In genomic region chr3:111484666-111485065, GRCh38 we compare ENCODE assay signal across 16 cellular contexts. TPM values are rescaled to one million over a fixed set of nuclear protein-coding genes. Genes with fewer than 3 reads are reported as not detected.
DNase-seq lines count a peak whose midpoint lies in the region; ATAC-seq and TF ChIP-seq lines count a peak whose summit lies in the region.
"Had no signal": no experiment of that assay in that cellular context is flagged by ENCODE, and none has a peak within 500 bp of the region (broad histone marks: within the 10 kb centered on the region; RNA-seq: fewer than 3 reads in every experiment).

No MANE protein-coding gene starts in this region.

- H3K9me3 Mint-ChIP-seq in T-helper 2 cell treated with Interferon-gamma antibody and Interleukin-4, amounts not matched to agents 5 μg/mL and 100 μg/mL, for 36 hours: peaks cover 6% of the 10 kb centered on the region
- H3K9me3 Mint-ChIP-seq in activated naive CD4-positive, alpha-beta T cell treated with anti-CD3 and anti-CD28 coated beads, Interleukin-2, amount 50 U/mL, for 72 hours: peaks cover 3 to 12% of the 10 kb centered on the region in 2 donors

- DNase-seq in AG10803 (ENCODE audit: low read depth) (peak; percentile 82), LoVo (ENCODE audit: low spot score) (peak; percentile 13), adipocyte (ENCODE audit: low read depth) (peak; percentile 94), kidney glomerular epithelial cell (lab: John Stamatoyannopoulos, UW) (peak; percentile 10), NCI-H128 (lab: John Stamatoyannopoulos, UW; ENCODE audit: unreplicated experiment) (no peak)
- DNase-seq in T-helper 2 cell treated with Interferon-gamma antibody and Interleukin-4, amounts not matched to agents 5 μg/mL and 100 μg/mL, for 36 hours (ENCODE audit: low spot score): no peak
- DNase-seq in activated naive CD4-positive, alpha-beta T cell treated with anti-CD3 and anti-CD28 coated beads, Interleukin-2, amount 50 U/mL, for 72 hours (ENCODE audit: low spot score in 2 of 2): no peak
- DNase-seq: AML-193, gastrocnemius medialis, islet precursor cell, NCI-H1048, posterior cingulate gyrus, T-helper 9 cell had no signal

- H3K4me3 ChIP-seq in AG10803 (ENCODE audit: low read length): no peak overlapping the region
- no peak overlapping the region for H3K4me3 ChIP-seq in adipocyte (ENCODE audit: low read length)
- H3K4me3 ChIP-seq: gastrocnemius medialis had no signal

- H3K4me1 Mint-ChIP-seq in T-helper 2 cell treated with Interferon-gamma antibody and Interleukin-4, amounts not matched to agents 5 μg/mL and 100 μg/mL, for 36 hours (ENCODE audit: low read depth): no peaks in the 10 kb centered on the region

- H3K36me3 Mint-ChIP-seq in T-helper 2 cell treated with Interferon-gamma antibody and Interleukin-4, amounts not matched to agents 5 μg/mL and 100 μg/mL, for 36 hours (ENCODE audit: low read depth): no peaks in the 10 kb centered on the region
- no peaks in the 10 kb centered on the region for H3K36me3 Mint-ChIP-seq in activated naive CD4-positive, alpha-beta T cell treated with anti-CD3 and anti-CD28 coated beads, Interleukin-2, amount 50 U/mL, for 72 hours

- no peak for ATAC-seq in HG02623 (IDR thresholded peaks at IDR 0.05; ENCODE audit: unreplicated experiment)
- no peak for ATAC-seq in activated naive CD4-positive, alpha-beta T cell treated with anti-CD3 and anti-CD28 coated beads, Interleukin-2, amount 50 U/mL, for 72 hours
- ATAC-seq: gastrocnemius medialis, HepG2 had no signal

- H3K27me3 ChIP-seq in adipocyte (replicated peaks; ENCODE audit: control insufficient read depth, insufficient read depth, low read length): no peaks in the 10 kb centered on the region
- H3K27me3 ChIP-seq: gastrocnemius medialis had no signal

- no peaks in the 10 kb centered on the region for H3K27me3 Mint-ChIP-seq in T-helper 2 cell treated with Interferon-gamma antibody and Interleukin-4, amounts not matched to agents 5 μg/mL and 100 μg/mL, for 36 hours (ENCODE audit: low read depth)

- peaks cover 3% of the 10 kb centered on the region for H3K4me1 ChIP-seq in adipocyte (ENCODE audit: control insufficient read depth, insufficient read depth, low read length)
- H3K4me1 ChIP-seq: gastrocnemius medialis had no signal

- no peak overlapping the region for H3K4me3 Mint-ChIP-seq in T-helper 2 cell treated with Interferon-gamma antibody and Interleukin-4, amounts not matched to agents 5 μg/mL and 100 μg/mL, for 36 hours
- H3K4me3 Mint-ChIP-seq: activated T-helper 1 cell treated with anti-CD3 and anti-CD28 coated beads, Interleukin-12 subunit alpha, Interleukin-12 subunit beta, Interleukin-2, Interleukin-4 antibody, amounts not matched to agents 30 ng/mL and 10 ng/mL and 1 ng/mL, durations not matched to agents 14 hours and 24 hours and 36 hours had no signal

- peak overlapping the region; percentile 36 for H3K9ac ChIP-seq in adipocyte (ENCODE audit: low read length)

- peaks cover 3% of the 10 kb centered on the region for H3K9me3 ChIP-seq in adipocyte (ENCODE audit: control insufficient read depth, low read length)
- H3K9me3 ChIP-seq: gastrocnemius medialis had no signal

- no peak for TF ChIP-seq CTCF in AG10803 (conservative IDR thresholded peaks at IDR 0.05; ENCODE audit: low read length)

- H3K36me3 ChIP-seq in adipocyte (ENCODE audit: control insufficient read depth, insufficient read depth, low read length, severe bottlenecking): no peaks in the 10 kb centered on the region
- H3K36me3 ChIP-seq: gastrocnemius medialis had no signal

- H3K27ac Mint-ChIP-seq in T-helper 2 cell treated with Interferon-gamma antibody and Interleukin-4, amounts not matched to agents 5 μg/mL and 100 μg/mL, for 36 hours: no peak overlapping the region
- H3K27ac Mint-ChIP-seq in activated naive CD4-positive, alpha-beta T cell treated with anti-CD3 and anti-CD28 coated beads, Interleukin-2, amount 50 U/mL, for 72 hours: no peak overlapping the region
- H3K27ac Mint-ChIP-seq: activated T-helper 1 cell treated with anti-CD3 and anti-CD28 coated beads, Interleukin-12 subunit alpha, Interleukin-12 subunit beta, Interleukin-2, Interleukin-4 antibody, amounts not matched to agents 30 ng/mL and 10 ng/mL and 1 ng/mL, durations not matched to agents 14 hours and 24 hours and 36 hours had no signal

RNA-seq across cellular contexts. Expression of gene CD96, which starts 57.3 kb away (rescaled TPM):
- 10 to 100 TPM; 31.7 to 97.9 TPM for total RNA-seq in activated naive CD4-positive, alpha-beta T cell treated with anti-CD3 and anti-CD28 coated beads, Interleukin-2, amount 50 U/mL, for 72 hours
- total RNA-seq: HepG2 had no signal

Comparison
In these comparisons a context has a peak if more than half of its experiments do, and no peak if none do; other contexts are left out.
1. DNase-seq: peak in AG10803 (single experiment), LoVo (single experiment), adipocyte (single experiment) and kidney glomerular epithelial cell (single experiment); none in T-helper 2 cell treated with Interferon-gamma antibody and Interleukin-4, amounts not matched to agents 5 μg/mL and 100 μg/mL, for 36 hours (single experiment), NCI-H128 (single experiment) and activated naive CD4-positive, alpha-beta T cell treated with anti-CD3 and anti-CD28 coated beads, Interleukin-2, amount 50 U/mL, for 72 hours (0 of 2).